Comparison of ENCODE assay signal across 1 cellular context in genomic region chr11:2562181-2562581, GRCh38.
TF ChIP-seq lines count a peak whose summit lies in the region.

No MANE protein-coding gene starts in this region.

TF ChIP-seq in HepG2, 621 proteins besides CTCF, POLR2A, EP300 and RAD21 (continued from another document and continues in another):
- no peak for TF ChIP-seq NR2F6 (IDR thresholded peaks at IDR 0.05)
- 0 out of 2 replicates have a peak, but pooled peaks have one; percentile 13 for TF ChIP-seq NR2F6 (CRISPR knock-in tag; IDR thresholded peaks at IDR 0.05)
- TF ChIP-seq ZNF580 (CRISPR knock-in tag; IDR thresholded peaks at IDR 0.05; ENCODE audit: borderline replicate concordance, low read depth), result no peak
- TF ChIP-seq ZFX (CRISPR knock-in tag; IDR thresholded peaks at IDR 0.05; ENCODE audit: low read depth), result peak; percentile 89
- TF ChIP-seq ZNF138 (CRISPR knock-in tag; IDR thresholded peaks at IDR 0.05; ENCODE audit: low read depth), result no peak
- TF ChIP-seq ZNF766 (CRISPR knock-in tag; IDR thresholded peaks at IDR 0.05; ENCODE audit: borderline replicate concordance), result no peak
- TF ChIP-seq ZNF446 (CRISPR knock-in tag; IDR thresholded peaks at IDR 0.05), result no peak
- no peak for TF ChIP-seq ZSCAN30 (CRISPR knock-in tag; IDR thresholded peaks at IDR 0.05)
- 0 out of 2 replicates have a peak, but pooled peaks have one; percentile 43 for TF ChIP-seq ZNF574 (CRISPR knock-in tag; IDR thresholded peaks at IDR 0.05)
- no peak for TF ChIP-seq RORA (CRISPR knock-in tag; IDR thresholded peaks at IDR 0.05)
- TF ChIP-seq ZNF432 (CRISPR knock-in tag; IDR thresholded peaks at IDR 0.05; ENCODE audit: borderline replicate concordance), result no peak
- peak; percentile 11; the same call in 1 of the 2 replicates for TF ChIP-seq ZSCAN21 (CRISPR knock-in tag; IDR thresholded peaks at IDR 0.05; ENCODE audit: borderline replicate concordance)
- TF ChIP-seq CBX5 (CRISPR knock-in tag; IDR thresholded peaks at IDR 0.05; ENCODE audit: borderline replicate concordance), result no peak
- no peak for TF ChIP-seq NFAT5 (CRISPR knock-in tag; IDR thresholded peaks at IDR 0.05)
- TF ChIP-seq SOX6 (IDR thresholded peaks at IDR 0.05), result no peak
- TF ChIP-seq SOX6 (CRISPR knock-in tag; IDR thresholded peaks at IDR 0.05), result 0 out of 2 replicates have a peak, but pooled peaks have one; percentile 4
- TF ChIP-seq KMT2B (CRISPR knock-in tag; IDR thresholded peaks at IDR 0.05), result 0 out of 2 replicates have a peak, but pooled peaks have one; percentile 15
- TF ChIP-seq CC2D1A (CRISPR knock-in tag; IDR thresholded peaks at IDR 0.05), result no peak
- peak; percentile 96 for TF ChIP-seq HNRNPL (IDR thresholded peaks at IDR 0.05; ENCODE audit: low read depth, low read length)
- TF ChIP-seq ZNF768 (CRISPR knock-in tag; IDR thresholded peaks at IDR 0.05), result peak; percentile 52; the same call in 1 of the 2 replicates
- TF ChIP-seq ZIK1 (CRISPR knock-in tag; IDR thresholded peaks at IDR 0.05; ENCODE audit: borderline replicate concordance, low read depth), result 0 out of 2 replicates have a peak, but pooled peaks have one; percentile 48
- no peak; the same call in 1 of the 2 replicates for TF ChIP-seq TFDP1 (CRISPR knock-in tag; IDR thresholded peaks at IDR 0.05; ENCODE audit: borderline replicate concordance)
- no peak for TF ChIP-seq ZSCAN9 (CRISPR knock-in tag; IDR thresholded peaks at IDR 0.05; ENCODE audit: borderline replicate concordance)
- peak; percentile 31; the same call in 1 of the 2 replicates for TF ChIP-seq ZBTB33 (CRISPR knock-in tag; IDR thresholded peaks at IDR 0.05)
- no peak for TF ChIP-seq ZNF343 (CRISPR knock-in tag; IDR thresholded peaks at IDR 0.05)
- TF ChIP-seq SNAPC5 (CRISPR knock-in tag; IDR thresholded peaks at IDR 0.05; ENCODE audit: borderline replicate concordance), result no peak
- no peak for TF ChIP-seq ZNF567 (CRISPR knock-in tag; IDR thresholded peaks at IDR 0.05; ENCODE audit: borderline replicate concordance)
- TF ChIP-seq PAWR (CRISPR knock-in tag; IDR thresholded peaks at IDR 0.05; ENCODE audit: borderline replicate concordance), result no peak
- TF ChIP-seq ZNF619 (CRISPR knock-in tag; IDR thresholded peaks at IDR 0.05), result no peak
- peak; percentile 82 for TF ChIP-seq ZNF687 (CRISPR knock-in tag; IDR thresholded peaks at IDR 0.05)
- no peak for TF ChIP-seq KAT8 (CRISPR knock-in tag; IDR thresholded peaks at IDR 0.05)
- no peak for TF ChIP-seq TRIM24 (CRISPR knock-in tag; IDR thresholded peaks at IDR 0.05)
- TF ChIP-seq ZNF670 (CRISPR knock-in tag; IDR thresholded peaks at IDR 0.05; ENCODE audit: borderline replicate concordance), result no peak; the same call in 1 of the 2 replicates
- TF ChIP-seq ZNF12 (CRISPR knock-in tag; IDR thresholded peaks at IDR 0.05), result no peak
- 0 out of 2 replicates have a peak, but pooled peaks have one; percentile 20 for TF ChIP-seq ATF3 (CRISPR knock-in tag; IDR thresholded peaks at IDR 0.05)
- TF ChIP-seq JDP2 (CRISPR knock-in tag; IDR thresholded peaks at IDR 0.05; ENCODE audit: borderline replicate concordance), result no peak
- no peak for TF ChIP-seq JARID2 (CRISPR knock-in tag; IDR thresholded peaks at IDR 0.05; ENCODE audit: insufficient replicate concordance)
- no peak for TF ChIP-seq HIVEP1 (CRISPR knock-in tag; IDR thresholded peaks at IDR 0.05)
- TF ChIP-seq ZFP36L2 (CRISPR knock-in tag; IDR thresholded peaks at IDR 0.05), result no peak
- peak; percentile 27; the same call in 1 of the 2 replicates for TF ChIP-seq FIP1L1 (IDR thresholded peaks at IDR 0.05; ENCODE audit: borderline replicate concordance, insufficient read depth, low read depth, low read length)
- peak; percentile 15; the same call in 1 of the 2 replicates for TF ChIP-seq SALL1 (CRISPR knock-in tag; IDR thresholded peaks at IDR 0.05)
- no peak for TF ChIP-seq ZNF562 (CRISPR knock-in tag; IDR thresholded peaks at IDR 0.05; ENCODE audit: borderline replicate concordance)
